10 cellular contexts compared by ENCODE assay signal in the genomic region with DNA sequence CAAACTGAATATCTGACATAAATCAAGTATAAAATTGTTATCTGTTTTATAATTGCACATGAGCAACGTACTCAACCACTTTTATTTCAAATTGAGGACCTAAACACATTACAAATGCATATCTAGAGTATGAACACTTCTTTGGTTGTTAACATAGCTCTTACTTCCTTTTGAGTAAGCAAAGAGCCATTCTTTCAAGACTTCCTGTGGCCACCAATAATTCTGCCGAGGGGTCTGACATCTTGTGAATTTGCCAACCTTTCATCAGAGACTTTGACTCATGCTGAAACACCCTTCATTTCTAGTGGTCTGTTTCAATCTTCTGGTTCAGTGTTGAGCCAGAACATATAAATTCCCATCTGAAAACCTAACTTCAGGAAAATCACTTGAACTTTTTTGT. TPM values are rescaled to one million over a fixed set of nuclear protein-coding genes. Genes with fewer than 3 reads are reported as not detected.
A peak's percentile ranks its signal among the peaks of the same experiment; 100 is the strongest.
DNase-seq lines count a peak whose midpoint lies in the region; ATAC-seq, FAIRE-seq and TF ChIP-seq lines count a peak whose summit lies in the region.
"Had no signal": no experiment of that assay in that cellular context is flagged by ENCODE, and none has a peak within 500 bp of the region (broad histone marks: within the 10 kb centered on the region; RNA-seq: fewer than 3 reads in every experiment).

No MANE protein-coding gene starts in this region.

- H3K27me3 ChIP-seq in astrocyte (ENCODE audit: insufficient read depth, low read length), result no peaks in the 10 kb centered on the region
- H3K27me3 ChIP-seq: left lung had no signal

- H3K27me3 Mint-ChIP-seq in astrocyte (ENCODE audit: low read depth, unreplicated experiment), result no peaks in the 10 kb centered on the region
- H3K27me3 Mint-ChIP-seq: activated CD4-positive, alpha-beta memory T cell treated with anti-CD3 and anti-CD28 coated beads for 36 hours had no signal

- H3K9me3 Mint-ChIP-seq in astrocyte (ENCODE audit: unreplicated experiment), result no peaks in the 10 kb centered on the region
- H3K9me3 Mint-ChIP-seq: activated CD4-positive, alpha-beta memory T cell treated with anti-CD3 and anti-CD28 coated beads for 36 hours had no signal

- no peaks in the 10 kb centered on the region for H3K36me3 ChIP-seq in astrocyte (ENCODE audit: insufficient read depth, low read length)
- H3K36me3 ChIP-seq: left lung had no signal

- peak overlapping the region; percentile 76 for H3K4me2 ChIP-seq in astrocyte (ENCODE audit: low read length)

- H3K27ac Mint-ChIP-seq in astrocyte (ENCODE audit: unreplicated experiment), result peak overlapping the region; percentile 29
- H3K27ac Mint-ChIP-seq: activated CD4-positive, alpha-beta memory T cell treated with anti-CD3 and anti-CD28 coated beads for 36 hours had no signal

- no peak overlapping the region for H3K4me3 Mint-ChIP-seq in astrocyte (ENCODE audit: unreplicated experiment)
- H3K4me3 Mint-ChIP-seq: activated CD4-positive, alpha-beta memory T cell treated with anti-CD3 and anti-CD28 coated beads for 36 hours had no signal

- TF ChIP-seq CTCF in astrocyte (IDR thresholded peaks at IDR 0.05; ENCODE audit: insufficient read depth, low read depth, low read length), result no peak

- H3K4me3 ChIP-seq in astrocyte (ENCODE audit: insufficient read depth, low read depth, low read length), result no peak overlapping the region
- H3K4me3 ChIP-seq: left lung had no signal

- peak overlapping the region; percentile 34 for H3K9ac ChIP-seq in astrocyte (ENCODE audit: low read length)

- H3K36me3 Mint-ChIP-seq in astrocyte (ENCODE audit: low read depth, unreplicated experiment), result no peaks in the 10 kb centered on the region
- H3K36me3 Mint-ChIP-seq: activated CD4-positive, alpha-beta memory T cell treated with anti-CD3 and anti-CD28 coated beads for 36 hours had no signal

- peaks cover 3% of the 10 kb centered on the region for H3K4me1 Mint-ChIP-seq in astrocyte (ENCODE audit: low read depth, unreplicated experiment)

- DNase-seq in GM18507 (ENCODE audit: extremely low spot score, insufficient read length, low read depth) (no peak), astrocyte (ENCODE audit: low read depth) (peak; percentile 96), pulmonary artery endothelial cell (ENCODE audit: low read depth, low spot score) (peak; percentile 49), G401 (ENCODE audit: low spot score) (no peak), NCI-H446 treated with DMSO at 0.1 percent for 48 hours (lab: John Stamatoyannopoulos, UW) (no peak), RPMI8226 (no peak), NCI-H2227 (lab: John Stamatoyannopoulos, UW; ENCODE audit: unreplicated experiment) (no peak)
- DNase-seq: activated CD4-positive, alpha-beta memory T cell treated with anti-CD3 and anti-CD28 coated beads for 36 hours; left lung had no signal

- H3K9me3 ChIP-seq in astrocyte (ENCODE audit: insufficient read depth, low read depth, low read length), result no peaks in the 10 kb centered on the region
- H3K9me3 ChIP-seq: left lung had no signal

- H3K4me1 ChIP-seq in astrocyte (ENCODE audit: insufficient read depth, low read length), result peaks cover 11% of the 10 kb centered on the region

- peak; percentile 75 for ATAC-seq in HG03097 (IDR thresholded peaks at IDR 0.05; ENCODE audit: low FRiP score, unreplicated experiment)
- ATAC-seq: left lung had no signal

- H4K20me1 ChIP-seq in astrocyte (ENCODE audit: insufficient read depth, low read length), result peaks cover 11% of the 10 kb centered on the region

- in situ Hi-C loops in G401 (cut with HindIII; ENCODE audit: low sequenced_read_pairs), result no loop called here

- H3K79me2 ChIP-seq in astrocyte (ENCODE audit: insufficient read depth, low read length), result peaks cover 81% of the 10 kb centered on the region

- FAIRE-seq in GM18507 (lab: Jason Lieb, UNC) (peak; percentile 52), astrocyte (lab: Jason Lieb, UNC) (peak; percentile 49)

- H2AFZ ChIP-seq in astrocyte (ENCODE audit: low read depth, low read length), result no peak overlapping the region

- H3K27ac ChIP-seq in astrocyte (ENCODE audit: low read depth, low read length), result peak overlapping the region; percentile 55
- H3K27ac ChIP-seq: left lung had no signal

RNA-seq across cellular contexts. Expression of a gene that starts 59.4 kb away (rescaled TPM):
- total RNA-seq in astrocyte (26.7 and 30.2 TPM in 2 replicates), pulmonary artery endothelial cell (13.6 and 19.5 TPM in 2 replicates)
- total RNA-seq in G401 (2014; rRNA removed; shearing (Covaris generic)), result not detected in 2 replicates
- total RNA-seq: activated CD4-positive, alpha-beta memory T cell treated with anti-CD3 and anti-CD28 coated beads for 36 hours had no signal

Comparison
In these comparisons a context has a peak if more than half of its experiments do, and no peak if none do; other contexts are left out.
1. DNase-seq: peak in astrocyte (single experiment) and pulmonary artery endothelial cell (single experiment); none in GM18507 (single experiment), G401 (single experiment), NCI-H446 treated with DMSO at 0.1 percent for 48 hours (single experiment), RPMI8226 (single experiment) and NCI-H2227 (single experiment).
2. RNA of a gene that starts 59.4 kb away (total RNA-seq): 26.7 to 30.2 TPM in astrocyte and 13.6 to 19.5 TPM in pulmonary artery endothelial cell; not detected in G401; every median in the first group is over 10 times any median in the second.